In genomic region chr2:73823916-73824523, GRCh38 we compare ENCODE assay signal across 1 cellular context.
TF ChIP-seq lines count a peak whose summit lies in the region.

No MANE protein-coding gene starts in this region.

TF ChIP-seq in WTC11, 78 proteins besides CTCF, POLR2A, EP300 and RAD21 (continued from another document):
- TF ChIP-seq ZNF425 (CRISPR knock-in tag; conservative IDR thresholded peaks at IDR 0.05) (no peak), IRF2 (CRISPR knock-in tag; IDR thresholded peaks at IDR 0.05; ENCODE audit: borderline replicate concordance, low read depth) (no peak), CDX4 (CRISPR knock-in tag; IDR thresholded peaks at IDR 0.05; ENCODE audit: borderline replicate concordance) (no peak), NR2C2 (CRISPR knock-in tag; IDR thresholded peaks at IDR 0.05) (no peak), TEAD1 (CRISPR knock-in tag; IDR thresholded peaks at IDR 0.05) (no peak), JUN (CRISPR knock-in tag; IDR thresholded peaks at IDR 0.05) (no peak), AR (CRISPR knock-in tag; IDR thresholded peaks at IDR 0.05) (no peak)
